ENCODE assay signal across 27 cellular contexts in the genomic region with DNA sequence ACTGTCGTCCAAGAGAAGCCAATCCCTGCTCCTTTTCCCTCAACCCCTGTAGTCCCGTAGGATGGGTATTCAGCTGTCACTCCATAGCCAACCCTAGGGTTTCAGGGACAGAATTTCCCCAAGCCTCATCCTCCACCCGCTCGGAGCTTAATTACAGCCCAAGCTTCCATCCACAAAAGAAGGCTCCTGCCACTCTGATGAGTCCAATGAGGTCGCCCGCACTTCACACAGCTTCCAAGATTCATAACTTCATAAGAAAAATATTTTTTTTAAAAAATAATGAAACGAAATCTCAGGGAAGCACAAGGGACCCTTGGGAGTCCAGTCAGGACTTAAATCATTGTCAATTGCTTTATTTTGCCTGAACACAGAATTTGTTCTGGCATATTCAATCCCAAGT.
DNase-seq lines count a peak whose midpoint lies in the region; ATAC-seq and TF ChIP-seq lines count a peak whose summit lies in the region.
"Had no signal": no experiment of that assay in that cellular context is flagged by ENCODE, and none has a peak within 500 bp of the region (broad histone marks: within the 10 kb centered on the region; RNA-seq: fewer than 3 reads in every experiment).

No MANE protein-coding gene starts in this region.

- H3K4me3 Mint-ChIP-seq in activated naive CD8-positive, alpha-beta T cell treated with anti-CD3 and anti-CD28 coated beads, Interleukin-2, amount 10 ng/mL, durations not matched to agents 7 days and 5 days, result peak overlapping the region; percentile 39
- no peak overlapping the region for H3K4me3 Mint-ChIP-seq in activated naive CD8-positive, alpha-beta T cell treated with anti-CD3 and anti-CD28 coated beads, Interleukin-2, amount 50 U/mL, for 24 hours
- H3K4me3 Mint-ChIP-seq: activated naive CD8-positive, alpha-beta T cell had no signal

- no peaks in the 10 kb centered on the region for H3K9me3 Mint-ChIP-seq in activated naive CD8-positive, alpha-beta T cell treated with anti-CD3 and anti-CD28 coated beads, Interleukin-2, amount 10 ng/mL, durations not matched to agents 7 days and 5 days
- peaks cover 3% of the 10 kb centered on the region for H3K9me3 Mint-ChIP-seq in activated naive CD8-positive, alpha-beta T cell treated with anti-CD3 and anti-CD28 coated beads, Interleukin-2, amount 50 U/mL, for 24 hours
- H3K9me3 Mint-ChIP-seq: natural killer cell treated with Interleukin-12 subunit alpha and Interleukin-12 subunit beta and Interleukin-15 and Interleukin-18, amount 100 ng/mL, for 72 hours had no signal

- H3K4me1 Mint-ChIP-seq in activated naive CD8-positive, alpha-beta T cell treated with anti-CD3 and anti-CD28 coated beads, Interleukin-2, amount 10 ng/mL, durations not matched to agents 7 days and 5 days, result peaks cover 54% of the 10 kb centered on the region
- peaks cover 40% of the 10 kb centered on the region for H3K4me1 Mint-ChIP-seq in activated naive CD8-positive, alpha-beta T cell treated with anti-CD3 and anti-CD28 coated beads, Interleukin-2, amount 50 U/mL, for 24 hours

- TF ChIP-seq CTCF in psoas muscle (IDR thresholded peaks at IDR 0.05), result no peak

- POLR2A ChIA-PET in activated naive CD8-positive, alpha-beta T cell treated with anti-CD3 and anti-CD28 coated beads, Interleukin-2, amount 10 ng/mL, durations not matched to agents 7 days and 5 days (lab: Charles Lee), result interaction anchor here (0.6 to 1.0 kb wide), 2 partner anchors 41 to 459 kb away, joined by 3 read pairs; no protein-coding TSS in a partner anchor

- 74 to 77% methylated on average over 7 of the region's 7 CpGs for WGBS in esophagus, 2 donors
- WGBS in psoas muscle, 3 donors, result 69 to 77% (median 75%) methylated on average over 7 of the region's 7 CpGs
- 38 to 53% methylated on average over 7 of the region's 7 CpGs for WGBS in aorta, 2 donors

- H3K9me3 ChIP-seq in esophagus (ENCODE audit: control insufficient read depth in 2 of 2, insufficient read depth in 1 of 2, low read depth in 1 of 2, low read length in 1 of 2) (no peaks in the 10 kb centered on the region), psoas muscle (no peaks in the 10 kb centered on the region), aorta (ENCODE audit: control insufficient read depth, low read length) (no peaks in the 10 kb centered on the region)
- H3K9me3 ChIP-seq: body of pancreas, spleen had no signal

- H3K27me3 Mint-ChIP-seq in activated naive CD8-positive, alpha-beta T cell treated with anti-CD3 and anti-CD28 coated beads, Interleukin-2, amount 10 ng/mL, durations not matched to agents 7 days and 5 days, result peaks cover 5% of the 10 kb centered on the region
- H3K27me3 Mint-ChIP-seq in activated naive CD8-positive, alpha-beta T cell treated with anti-CD3 and anti-CD28 coated beads, Interleukin-2, amount 50 U/mL, for 24 hours, result peaks cover 36% of the 10 kb centered on the region
- H3K27me3 Mint-ChIP-seq: activated naive CD8-positive, alpha-beta T cell had no signal

- H3K27ac Mint-ChIP-seq in activated naive CD8-positive, alpha-beta T cell treated with anti-CD3 and anti-CD28 coated beads, Interleukin-2, amount 10 ng/mL, durations not matched to agents 7 days and 5 days, result no peak overlapping the region
- H3K27ac Mint-ChIP-seq in activated naive CD8-positive, alpha-beta T cell treated with anti-CD3 and anti-CD28 coated beads, Interleukin-2, amount 50 U/mL, for 24 hours, result no peak overlapping the region
- H3K27ac Mint-ChIP-seq: activated naive CD8-positive, alpha-beta T cell had no signal

- H3K36me3 ChIP-seq in esophagus (ENCODE audit: control insufficient read depth in 2 of 2, insufficient read depth in 2 of 2, low read length in 1 of 2) (no peaks in the 10 kb centered on the region), psoas muscle (ENCODE audit: insufficient read depth in 1 of 2, low read depth in 1 of 2) (no peaks in the 10 kb centered on the region), aorta (ENCODE audit: control insufficient read depth in 1 of 2, insufficient read depth in 2 of 2, low read length in 1 of 2) (no peaks in the 10 kb centered on the region)
- H3K36me3 ChIP-seq: spleen had no signal

- H3K4me1 ChIP-seq in esophagus (ENCODE audit: control insufficient read depth in 2 of 2, insufficient read depth in 2 of 2, low read length in 1 of 2) (peaks cover 5 to 33% of the 10 kb centered on the region in 2 donors), psoas muscle (peaks cover 9% of the 10 kb centered on the region), aorta (ENCODE audit: control insufficient read depth in 1 of 2, insufficient read depth in 2 of 2, low read length in 2 of 2) (peaks cover 3 to 4% of the 10 kb centered on the region in 2 donors)

- H3K27ac ChIP-seq in esophagus (ENCODE audit: low read depth in 2 of 2, low read length in 1 of 2) (peak overlapping the region; percentile 54 to 78), psoas muscle (peak overlapping the region; percentile 5), aorta (ENCODE audit: low read depth in 1 of 2, low read length in 2 of 2) (no peak overlapping the region)
- H3K27ac ChIP-seq: body of pancreas, spleen, VCaP had no signal

- ATAC-seq in activated naive CD8-positive, alpha-beta T cell treated with anti-CD3 and anti-CD28 coated beads, Interleukin-2, amount 10 ng/mL, durations not matched to agents 7 days and 5 days (ENCODE audit: low read depth), result no peak
- ATAC-seq in activated naive CD8-positive, alpha-beta T cell treated with anti-CD3 and anti-CD28 coated beads, Interleukin-2, amount 50 U/mL, for 24 hours, result no peak
- ATAC-seq in psoas muscle, result no peak
- peak; percentile 1 for ATAC-seq in aorta (ENCODE audit: low FRiP score)
- ATAC-seq: body of pancreas, left ventricle myocardium superior, Right ventricle myocardium inferior had no signal

- H3K4me3 ChIP-seq in esophagus (ENCODE audit: low read depth in 1 of 2, low read length in 2 of 2) (no peak overlapping the region), psoas muscle (no peak overlapping the region), aorta (ENCODE audit: low read length in 2 of 2) (no peak overlapping the region)
- H3K4me3 ChIP-seq: body of pancreas, spleen had no signal

- H3K36me3 Mint-ChIP-seq in activated naive CD8-positive, alpha-beta T cell treated with anti-CD3 and anti-CD28 coated beads, Interleukin-2, amount 10 ng/mL, durations not matched to agents 7 days and 5 days, result peaks cover 4% of the 10 kb centered on the region
- H3K36me3 Mint-ChIP-seq in activated naive CD8-positive, alpha-beta T cell treated with anti-CD3 and anti-CD28 coated beads, Interleukin-2, amount 50 U/mL, for 24 hours (ENCODE audit: low read depth), result peaks cover 4% of the 10 kb centered on the region
- H3K36me3 Mint-ChIP-seq: natural killer cell treated with Interleukin-12 subunit alpha and Interleukin-12 subunit beta and Interleukin-15 and Interleukin-18, amount 100 ng/mL, for 72 hours had no signal

- H3K27me3 ChIP-seq in esophagus (ENCODE audit: control insufficient read depth in 1 of 2, insufficient read depth in 2 of 2, low read length in 2 of 2), result no peaks in the 10 kb centered on the region
- H3K27me3 ChIP-seq in psoas muscle (ENCODE audit: insufficient read depth in 3 of 3, low read length in 2 of 3), result no peaks in the 10 kb centered on the region
- H3K27me3 ChIP-seq in aorta (ENCODE audit: control insufficient read depth in 1 of 2, insufficient read depth in 2 of 2, low read length in 1 of 2), result no peaks in the 10 kb centered on the region
- H3K27me3 ChIP-seq: body of pancreas, spleen had no signal

- intact Hi-C loops in psoas muscle (cut with DNase I), result no loop called here
- intact Hi-C loops in aorta (cut with DNase I), result no loop called here

- no peak for DNase-seq in activated naive CD8-positive, alpha-beta T cell treated with anti-CD3 and anti-CD28 coated beads, Interleukin-2, amount 10 ng/mL, durations not matched to agents 7 days and 5 days
- no peak for DNase-seq in activated naive CD8-positive, alpha-beta T cell treated with anti-CD3 and anti-CD28 coated beads, Interleukin-2, amount 50 U/mL, for 24 hours
- DNase-seq in psoas muscle, result no peak
- DNase-seq in aorta, result no peak
- no peak for DNase-seq in NCI-H510A (lab: John Stamatoyannopoulos, UW)
- no peak for DNase-seq in DMS 273 treated with DMSO at 0.1 percent for 48 hours (lab: John Stamatoyannopoulos, UW)
- no peak for DNase-seq in EL
- DNase-seq: 8988T; activated CD4-positive, alpha-beta T cell treated with anti-CD3 and anti-CD28 coated beads for 4 hours; activated CD8-positive, alpha-beta memory T cell treated with anti-CD3 and anti-CD28 coated beads for 24 hours; activated effector memory CD4-positive, alpha-beta T cell treated with Interleukin-2 at 50 U/mL for 16 hours; AML-193; body of pancreas; DMS153; KG1; left ventricle myocardium superior; midbrain; NCI-H1436; NCI-H446; spleen; substantia nigra; T-helper 9 cell had no signal

Comparison
In these comparisons a context has a peak if more than half of its experiments do, and no peak if none do; other contexts are left out.
1. H3K27ac ChIP-seq: peak in esophagus (2 of 2) and psoas muscle (single experiment); none in aorta (0 of 2).